Comparison of ENCODE assay signal across 36 cellular contexts in the genomic region with DNA sequence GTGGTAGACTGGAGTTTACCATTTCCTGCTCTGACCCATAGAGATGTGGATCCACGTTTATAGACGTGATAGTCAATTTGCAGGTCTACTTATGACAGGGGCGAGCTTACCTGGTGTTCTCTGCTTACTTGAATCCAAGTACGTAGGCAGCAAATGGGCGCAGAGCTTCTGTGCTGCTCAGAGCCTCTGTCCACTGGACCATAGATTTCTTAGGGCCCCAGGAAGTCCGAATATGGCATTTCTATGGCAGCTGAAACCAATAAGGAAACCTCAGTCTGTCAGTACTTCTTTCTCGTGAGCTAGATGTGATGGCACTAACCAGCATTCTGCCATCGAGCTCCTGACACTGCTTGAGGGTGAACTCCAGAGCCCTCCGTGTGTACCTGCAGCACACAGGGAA.
"Had no signal": no experiment of that assay in that cellular context is flagged by ENCODE, and none has a peak within 500 bp of the region (broad histone marks: within the 10 kb centered on the region; RNA-seq: fewer than 3 reads in every experiment).

No MANE protein-coding gene starts in this region.

- H3K27me3 Mint-ChIP-seq: activated CD4-positive, alpha-beta memory T cell treated with anti-CD3 and anti-CD28 coated beads, Interleukin-2, amount 10 ng/mL, durations not matched to agents 7 days and 5 days; activated CD4-positive, alpha-beta T cell treated with anti-CD3 and anti-CD28 coated beads for 36 hours; activated CD8-positive, alpha-beta memory T cell treated with anti-CD3 and anti-CD28 coated beads, Interleukin-2, amount 10 ng/mL, durations not matched to agents 7 days and 5 days; activated naive CD4-positive, alpha-beta T cell treated with anti-CD3 and anti-CD28 coated beads, Interleukin-2, amount 50 U/mL, for 24 hours; activated naive CD8-positive, alpha-beta T cell treated with anti-CD3 and anti-CD28 coated beads, Interleukin-2, amount 10 ng/mL, durations not matched to agents 7 days and 5 days; central memory CD8-positive, alpha-beta T cell; T-cell had no signal

- H3K9ac ChIP-seq: KMS-11 had no signal

- H3K27ac ChIP-seq: ascending aorta, cardiac muscle cell, KMS-11, Peyer's patch, WERI-Rb-1 had no signal

- DNase-seq: activated CD4-positive, alpha-beta memory T cell treated with anti-CD3 and anti-CD28 coated beads, Interleukin-2, amount 10 ng/mL, durations not matched to agents 7 days and 5 days; activated CD4-positive, alpha-beta T cell treated with anti-CD3 and anti-CD28 coated beads for 36 hours; activated CD8-positive, alpha-beta memory T cell treated with anti-CD3 and anti-CD28 coated beads for 24 hours; activated CD8-positive, alpha-beta memory T cell treated with anti-CD3 and anti-CD28 coated beads, Interleukin-2, amount 10 ng/mL, durations not matched to agents 7 days and 5 days; activated CD8-positive, alpha-beta memory T cell treated with anti-CD3 and anti-CD28 coated beads, Interleukin-2, amount 50 U/mL, for 48 hours; activated gamma-delta T cell; activated naive CD4-positive, alpha-beta T cell treated with Interleukin-2 at 50 U/mL for 16 hours; activated naive CD8-positive, alpha-beta T cell treated with anti-CD3 and anti-CD28 coated beads, Interleukin-2, amount 10 ng/mL, durations not matched to agents 7 days and 5 days; amygdala; MM.1S; MV-4-11; NCI-H1092; NCI-H1436 treated with DMSO at 0.1 percent for 48 hours; NCI-H1694 treated with DMSO at 0.1 percent for 48 hours; NCI-H2029 treated with DMSO at 0.1 percent for 48 hours; NCI-H2107; NCI-H2171; NCI-H510A; NCI-H526; NCI-H774; PC-3; Peyer's patch; RPMI8226; SIG-M5; T-cell; T-helper 2 cell; T-helper 9 cell; WERI-Rb-1 had no signal

- H3K4me1 ChIP-seq: ascending aorta, Peyer's patch had no signal

- H3K9me3 ChIP-seq: ascending aorta, Peyer's patch had no signal

- H3K4me1 Mint-ChIP-seq: activated CD4-positive, alpha-beta T cell treated with anti-CD3 and anti-CD28 coated beads for 36 hours; activated CD8-positive, alpha-beta memory T cell treated with anti-CD3 and anti-CD28 coated beads, Interleukin-2, amount 10 ng/mL, durations not matched to agents 7 days and 5 days; central memory CD8-positive, alpha-beta T cell had no signal

- H3K27ac Mint-ChIP-seq: activated CD4-positive, alpha-beta memory T cell treated with anti-CD3 and anti-CD28 coated beads, Interleukin-2, amount 10 ng/mL, durations not matched to agents 7 days and 5 days; activated CD4-positive, alpha-beta T cell treated with anti-CD3 and anti-CD28 coated beads for 36 hours; activated CD8-positive, alpha-beta memory T cell treated with anti-CD3 and anti-CD28 coated beads, Interleukin-2, amount 10 ng/mL, durations not matched to agents 7 days and 5 days; activated naive CD4-positive, alpha-beta T cell treated with anti-CD3 and anti-CD28 coated beads, Interleukin-2, amount 50 U/mL, for 24 hours; activated naive CD8-positive, alpha-beta T cell treated with anti-CD3 and anti-CD28 coated beads, Interleukin-2, amount 10 ng/mL, durations not matched to agents 7 days and 5 days; activated T-helper 2 cell treated with anti-CD3 and anti-CD28 coated beads, Interferon-gamma antibody, Interleukin-2, Interleukin-4, amounts not matched to agents 10 μg/mL and 5 μg/mL and 100 μg/mL, durations not matched to agents 14 hours and 24 hours and 36 hours; T-cell had no signal

- H3K27me3 ChIP-seq: ascending aorta, cardiac muscle cell, Peyer's patch had no signal

- H3K4me2 ChIP-seq: KMS-11 had no signal

- H3K9me3 Mint-ChIP-seq: activated CD4-positive, alpha-beta memory T cell treated with anti-CD3 and anti-CD28 coated beads, Interleukin-2, amount 10 ng/mL, durations not matched to agents 7 days and 5 days; activated naive CD4-positive, alpha-beta T cell treated with anti-CD3 and anti-CD28 coated beads, Interleukin-2, amount 50 U/mL, for 24 hours; activated naive CD8-positive, alpha-beta T cell treated with anti-CD3 and anti-CD28 coated beads, Interleukin-2, amount 10 ng/mL, durations not matched to agents 7 days and 5 days; activated T-helper 2 cell treated with anti-CD3 and anti-CD28 coated beads, Interferon-gamma antibody, Interleukin-2, Interleukin-4, amounts not matched to agents 10 μg/mL and 5 μg/mL and 100 μg/mL, durations not matched to agents 14 hours and 24 hours and 36 hours; central memory CD8-positive, alpha-beta T cell; T-cell had no signal

- H3K4me3 Mint-ChIP-seq: activated CD4-positive, alpha-beta memory T cell treated with anti-CD3 and anti-CD28 coated beads, Interleukin-2, amount 10 ng/mL, durations not matched to agents 7 days and 5 days; activated CD4-positive, alpha-beta T cell treated with anti-CD3 and anti-CD28 coated beads for 36 hours; activated CD8-positive, alpha-beta memory T cell treated with anti-CD3 and anti-CD28 coated beads, Interleukin-2, amount 10 ng/mL, durations not matched to agents 7 days and 5 days; activated naive CD4-positive, alpha-beta T cell treated with anti-CD3 and anti-CD28 coated beads, Interleukin-2, amount 50 U/mL, for 24 hours; activated naive CD8-positive, alpha-beta T cell treated with anti-CD3 and anti-CD28 coated beads, Interleukin-2, amount 10 ng/mL, durations not matched to agents 7 days and 5 days; central memory CD8-positive, alpha-beta T cell; T-cell had no signal

- H3K4me3 ChIP-seq: ascending aorta, cardiac muscle cell, Peyer's patch had no signal

- ATAC-seq: activated CD4-positive, alpha-beta T cell treated with anti-CD3 and anti-CD28 coated beads for 36 hours; activated CD8-positive, alpha-beta memory T cell treated with anti-CD3 and anti-CD28 coated beads, Interleukin-2, amount 10 ng/mL, durations not matched to agents 7 days and 5 days; PC-3; Right ventricle myocardium inferior; SK-N-SH treated with all-trans-retinoic acid at 6 μM for 48 hours; T-cell had no signal
